In the genomic region with DNA sequence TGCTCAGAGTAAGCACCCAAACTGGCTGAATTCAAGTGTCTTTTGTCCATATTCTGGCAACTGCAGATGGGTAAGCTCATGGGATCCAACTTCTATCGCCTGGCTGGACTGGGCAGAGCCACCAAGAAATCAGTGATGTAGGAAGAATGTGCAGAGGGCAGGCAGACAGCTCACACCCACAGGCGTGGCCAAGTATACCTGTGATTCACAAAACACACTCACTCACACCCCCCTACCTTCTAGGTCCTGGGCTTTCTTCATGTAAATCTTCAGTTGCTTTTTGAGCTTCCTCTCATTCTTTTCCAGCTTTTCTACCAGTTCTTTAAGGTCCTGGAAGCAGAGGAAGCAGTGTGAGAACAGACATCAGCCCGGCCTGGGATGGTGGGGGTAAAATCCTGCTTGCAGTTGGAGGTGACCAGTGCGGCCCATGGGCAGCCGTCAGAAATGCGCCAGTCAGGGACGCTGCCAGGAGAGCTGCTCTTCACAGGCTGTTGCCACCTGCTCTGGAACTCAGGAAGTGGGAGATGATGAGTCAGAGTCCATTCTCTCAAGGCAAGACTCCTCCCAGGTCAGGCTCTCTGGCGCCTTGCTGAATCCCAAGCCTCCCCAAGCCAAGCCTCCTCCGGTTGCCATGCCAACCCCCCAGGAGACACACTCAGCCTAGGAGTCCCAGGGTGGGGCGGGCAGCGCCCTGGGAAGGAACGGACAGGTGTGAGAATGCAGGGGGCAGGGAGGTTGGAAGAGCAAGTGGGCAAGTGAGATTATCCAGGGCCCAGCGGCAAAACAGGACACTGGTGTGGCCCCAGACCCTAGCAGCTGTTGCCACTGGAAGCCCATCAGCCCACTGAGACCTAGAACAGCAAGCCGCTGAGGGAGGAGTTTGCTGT, we compare ENCODE assay signal across 10 cellular contexts. TPM values are rescaled to one million over a fixed set of nuclear protein-coding genes. Genes with fewer than 3 reads are reported as not detected.
DNase-seq lines count a peak whose midpoint lies in the region; ATAC-seq and TF ChIP-seq lines count a peak whose summit lies in the region.
"Had no signal": no experiment of that assay in that cellular context is flagged by ENCODE, and none has a peak within 500 bp of the region (broad histone marks: within the 10 kb centered on the region; RNA-seq: fewer than 3 reads in every experiment).

No MANE protein-coding gene starts in this region.

- in situ Hi-C loops in transverse colon (cut with MboI; ENCODE audit: low pct_ligation_motif_present in 1 of 4, low pct_unique_long_range_greater_than_20kb in 1 of 4, low sequenced_read_pairs in 3 of 4), result loop anchor here in 2 of 4 donors (10.0 to 25.0 kb wide), 2 partner anchors 335 to 337 kb away; no protein-coding TSS in a partner anchor

- no peak overlapping the region for H3K4me3 ChIP-seq in left ventricle myocardium inferior
- H3K4me3 ChIP-seq in transverse colon, result peak overlapping the region in 1 of 4 donors; percentile 33

- no peaks in the 10 kb centered on the region for H3K9me3 ChIP-seq in left ventricle myocardium inferior (replicated peaks)
- H3K9me3 ChIP-seq in transverse colon, result no peaks in the 10 kb centered on the region

- H3K27ac ChIP-seq in left ventricle myocardium inferior (replicated peaks) (no peak overlapping the region), transverse colon (peak overlapping the region; percentile 78 to 84 (median 80))
- H3K27ac ChIP-seq: C4-2B had no signal

- no peak overlapping the region for H3K27ac Mint-ChIP-seq in activated CD4-positive, alpha-beta memory T cell treated with anti-CD3 and anti-CD28 coated beads, Interleukin-2, amount 10 ng/mL, durations not matched to agents 7 days and 5 days

- peak; percentile 82 for TF ChIP-seq POLR2A in transverse colon (IDR thresholded peaks at IDR 0.05)

- no peaks in the 10 kb centered on the region for H3K9me3 Mint-ChIP-seq in activated CD4-positive, alpha-beta memory T cell treated with anti-CD3 and anti-CD28 coated beads, Interleukin-2, amount 10 ng/mL, durations not matched to agents 7 days and 5 days
- H3K9me3 Mint-ChIP-seq: natural killer cell treated with Interleukin-12 subunit alpha and Interleukin-12 subunit beta and Interleukin-15 and Interleukin-18, amount 100 ng/mL, for 72 hours had no signal

- DNase-seq in Right ventricle myocardium superior, result no peak
- no peak for DNase-seq in Right ventricle myocardium inferior (ENCODE audit: missing footprints)
- peak; percentile 94 for DNase-seq in RPMI7951 (ENCODE audit: low read depth)
- DNase-seq in left ventricle myocardium inferior, result peak; percentile 31
- DNase-seq in transverse colon, result peak; percentile 93
- DNase-seq in inferior parietal cortex (ENCODE audit: extremely low spot score), result no peak
- no peak for DNase-seq in activated CD4-positive, alpha-beta memory T cell treated with anti-CD3 and anti-CD28 coated beads, Interleukin-2, amount 10 ng/mL, durations not matched to agents 7 days and 5 days

- POLR2A ChIA-PET in activated CD4-positive, alpha-beta memory T cell treated with anti-CD3 and anti-CD28 coated beads, Interleukin-2, amount 10 ng/mL, durations not matched to agents 7 days and 5 days (lab: Charles Lee), result no interaction called here

- 42% methylated on average over 14 of the region's 14 CpGs; no CpG with 5 or more reads in 1 of the 2 donors for WGBS in transverse colon (ENCODE audit: low coverage in 1 of 2), 2 donors

- TF ChIP-seq CTCF in left ventricle myocardium inferior (IDR thresholded peaks at IDR 0.05; ENCODE audit: borderline replicate concordance) (no peak), transverse colon (IDR thresholded peaks at IDR 0.05) (peak in 2 of 5 experiments; percentile 31 to 55)

- H3K27me3 ChIP-seq in left ventricle myocardium inferior (ENCODE audit: low read depth) (peaks cover 57% of the 10 kb centered on the region), transverse colon (no peaks in the 10 kb centered on the region)

- peaks cover 9% of the 10 kb centered on the region for H3K27me3 Mint-ChIP-seq in activated CD4-positive, alpha-beta memory T cell treated with anti-CD3 and anti-CD28 coated beads, Interleukin-2, amount 10 ng/mL, durations not matched to agents 7 days and 5 days

- TF ChIP-seq EP300 in transverse colon (IDR thresholded peaks at IDR 0.05; ENCODE audit: low read depth), result peak; percentile 7

- H3K4me1 ChIP-seq in left ventricle myocardium inferior (no peaks in the 10 kb centered on the region), transverse colon (peaks cover 0 to 24% (median 16%) of the 10 kb centered on the region in 4 donors)

- no peaks in the 10 kb centered on the region for H3K36me3 ChIP-seq in left ventricle myocardium inferior
- no peaks in the 10 kb centered on the region for H3K36me3 ChIP-seq in transverse colon

- peak; percentile 43 for ATAC-seq in Right ventricle myocardium superior (ENCODE audit: poor library complexity)
- ATAC-seq in Right ventricle myocardium inferior, result no peak
- ATAC-seq in GM19463 (IDR thresholded peaks at IDR 0.05; ENCODE audit: unreplicated experiment), result no peak

- CTCF ChIA-PET in activated CD4-positive, alpha-beta memory T cell treated with anti-CD3 and anti-CD28 coated beads, Interleukin-2, amount 10 ng/mL, durations not matched to agents 7 days and 5 days (lab: Charles Lee), result interaction anchor here (3.1 kb wide), 1 partner anchor 11 kb away, joined by 11 read pairs; no protein-coding TSS in a partner anchor

- no peak overlapping the region for H3K4me3 Mint-ChIP-seq in activated CD4-positive, alpha-beta memory T cell treated with anti-CD3 and anti-CD28 coated beads, Interleukin-2, amount 10 ng/mL, durations not matched to agents 7 days and 5 days
- H3K4me3 Mint-ChIP-seq: natural killer cell treated with Interleukin-12 subunit alpha and Interleukin-12 subunit beta and Interleukin-15 and Interleukin-18, amount 100 ng/mL, for 72 hours had no signal

- intact Hi-C loops in Right ventricle myocardium superior (cut with DNase I), result no loop called here
- intact Hi-C loops in Right ventricle myocardium inferior (cut with DNase I), result loop anchor here (10.0 kb wide), 1 partner anchor 85 kb away; no protein-coding TSS in a partner anchor
- intact Hi-C loops in left ventricle myocardium inferior (cut with micrococcal nuclease), result no loop called here
- intact Hi-C loops in transverse colon (cut with DNase I; ENCODE audit: low total_unique reads), result no loop called here

- no peaks in the 10 kb centered on the region for H3K36me3 Mint-ChIP-seq in activated CD4-positive, alpha-beta memory T cell treated with anti-CD3 and anti-CD28 coated beads, Interleukin-2, amount 10 ng/mL, durations not matched to agents 7 days and 5 days (ENCODE audit: low read depth)
- H3K36me3 Mint-ChIP-seq: natural killer cell treated with Interleukin-12 subunit alpha and Interleukin-12 subunit beta and Interleukin-15 and Interleukin-18, amount 100 ng/mL, for 72 hours had no signal

- H3K4me1 Mint-ChIP-seq in activated CD4-positive, alpha-beta memory T cell treated with anti-CD3 and anti-CD28 coated beads, Interleukin-2, amount 10 ng/mL, durations not matched to agents 7 days and 5 days, result peaks cover 2% of the 10 kb centered on the region

RNA-seq across cellular contexts. Expression of gene ACAA2, which starts 36.2 kb away (rescaled TPM):
- 443 TPM for total RNA-seq in Right ventricle myocardium superior
- 441 TPM for total RNA-seq in Right ventricle myocardium inferior
- total RNA-seq in RPMI7951 (2014; rRNA removed; shearing (Covaris generic)), result 52.9 and 57.1 TPM in 2 replicates
- total RNA-seq in left ventricle myocardium inferior, result 287 TPM
- 100 to 1,000 TPM in 3 of 4 donors, 10 to 100 TPM in 1; 43.0 to 214 (median 147) TPM for total RNA-seq in transverse colon
- total RNA-seq in activated CD4-positive, alpha-beta memory T cell treated with anti-CD3 and anti-CD28 coated beads, Interleukin-2, amount 10 ng/mL, durations not matched to agents 7 days and 5 days, result 10 to 100 TPM; 86.8 to 93.1 TPM

Comparison
In these comparisons a context has a peak if more than half of its experiments do, and no peak if none do; other contexts are left out.
1. DNase-seq: peak in RPMI7951 (single experiment), left ventricle myocardium inferior (single experiment) and transverse colon (single experiment); none in Right ventricle myocardium superior (single experiment), Right ventricle myocardium inferior (single experiment), inferior parietal cortex (single experiment) and activated CD4-positive, alpha-beta memory T cell treated with anti-CD3 and anti-CD28 coated beads, Interleukin-2, amount 10 ng/mL, durations not matched to agents 7 days and 5 days (single experiment).